In the genomic region with DNA sequence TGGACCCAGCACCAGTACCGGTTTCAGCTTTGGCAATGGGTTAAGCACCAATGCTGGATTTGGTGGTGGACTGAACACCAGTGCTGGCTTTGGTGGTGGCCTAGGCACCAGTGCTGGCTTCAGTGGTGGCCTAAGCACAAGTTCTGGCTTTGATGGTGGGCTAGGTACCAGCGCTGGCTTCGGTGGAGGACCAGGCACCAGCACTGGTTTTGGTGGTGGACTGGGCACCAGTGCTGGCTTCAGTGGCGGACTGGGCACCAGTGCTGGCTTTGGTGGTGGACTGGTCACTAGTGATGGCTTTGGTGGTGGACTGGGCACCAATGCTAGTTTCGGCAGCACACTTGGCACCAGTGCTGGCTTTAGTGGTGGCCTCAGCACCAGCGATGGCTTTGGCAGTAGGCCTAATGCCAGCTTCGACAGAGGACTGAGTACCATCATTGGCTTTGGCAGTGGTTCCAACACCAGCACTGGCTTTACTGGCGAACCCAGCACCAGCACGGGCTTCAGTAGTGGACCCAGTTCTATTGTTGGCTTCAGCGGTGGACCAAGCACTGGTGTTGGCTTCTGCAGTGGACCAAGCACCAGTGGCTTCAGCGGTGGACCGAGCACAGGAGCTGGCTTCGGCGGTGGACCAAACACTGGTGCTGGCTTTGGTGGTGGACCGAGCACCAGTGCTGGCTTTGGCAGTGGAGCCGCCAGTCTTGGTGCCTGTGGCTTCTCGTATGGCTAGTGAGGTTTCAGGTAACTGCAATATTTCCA, we compare ENCODE assay signal across 27 cellular contexts.
"Had no signal": no experiment of that assay in that cellular context is flagged by ENCODE, and none has a peak within 500 bp of the region (broad histone marks: within the 10 kb centered on the region; RNA-seq: fewer than 3 reads in every experiment).

No MANE protein-coding gene starts in this region.

- H3K36me3 ChIP-seq: adrenal gland, colonic mucosa, gastrocnemius medialis had no signal

- H3K9me3 ChIP-seq: adrenal gland, body of pancreas, colonic mucosa, esophagus muscularis mucosa, gastrocnemius medialis had no signal

- H3K4me1 ChIP-seq: adrenal gland, body of pancreas, colonic mucosa, esophagus muscularis mucosa, foreskin keratinocyte, gastrocnemius medialis had no signal

- H3K9me3 Mint-ChIP-seq: activated CD8-positive, alpha-beta T cell treated with anti-CD3 and anti-CD28 coated beads for 36 hours; activated T-cell treated with anti-CD3 and anti-CD28 coated beads, Interleukin-2, amount 50 U/mL, for 4 hours; activated T-helper 17 cell treated with anti-CD3 and anti-CD28 coated beads, Interleukin-2, amount 50 U/mL, for 72 hours; effector memory CD8-positive, alpha-beta T cell; WTC11 had no signal

- DNase-seq: activated CD4-positive, alpha-beta T cell treated with anti-CD3 and anti-CD28 coated beads for 48 hours; activated CD4-positive, alpha-beta T cell treated with anti-CD3 and anti-CD28 coated beads, Interleukin-2, amount 50 U/mL, for 1 hour; activated CD4-positive, alpha-beta T cell treated with anti-CD3 and anti-CD28 coated beads, Interleukin-2, amount 50 U/mL, for 48 hours; activated CD8-positive, alpha-beta memory T cell treated with anti-CD3 and anti-CD28 coated beads for 24 hours; activated CD8-positive, alpha-beta T cell treated with anti-CD3 and anti-CD28 coated beads for 36 hours; activated effector memory CD4-positive, alpha-beta T cell treated with Interleukin-2 at 50 U/mL for 16 hours; activated gamma-delta T cell treated with Interleukin-2 at 50 U/mL for 16 hours; activated naive CD4-positive, alpha-beta T cell treated with anti-CD3 and anti-CD28 coated beads, Interleukin-2, amount 50 U/mL, for 16 hours; activated naive CD4-positive, alpha-beta T cell treated with Interleukin-2 at 50 U/mL for 16 hours; activated T-cell treated with anti-CD3 and anti-CD28 coated beads, Interleukin-2, amount 50 U/mL, for 4 hours; adrenal gland; amygdala; aorta; body of pancreas; central memory CD4-positive, alpha-beta T cell; cerebellar nuclear complex; colonic mucosa; effector memory CD8-positive, alpha-beta T cell; erythroblast; foreskin keratinocyte; gastrocnemius medialis; T-helper 2 cell had no signal

- H3K27ac ChIP-seq: adrenal gland, body of pancreas, colonic mucosa, esophagus muscularis mucosa, foreskin keratinocyte, gastrocnemius medialis had no signal

- H3K27me3 Mint-ChIP-seq: activated CD8-positive, alpha-beta T cell treated with anti-CD3 and anti-CD28 coated beads for 36 hours; activated naive CD8-positive, alpha-beta T cell; activated T-helper 17 cell treated with anti-CD3 and anti-CD28 coated beads, Interleukin-2, amount 50 U/mL, for 72 hours; effector memory CD8-positive, alpha-beta T cell had no signal

- H3K27me3 ChIP-seq: adrenal gland, body of pancreas, colonic mucosa, esophagus muscularis mucosa, foreskin keratinocyte, gastrocnemius medialis had no signal

- H3K4me1 Mint-ChIP-seq: activated T-helper 17 cell treated with anti-CD3 and anti-CD28 coated beads, Interleukin-2, amount 50 U/mL, for 72 hours; WTC11 had no signal

- H3K36me3 Mint-ChIP-seq: activated naive CD8-positive, alpha-beta T cell had no signal

- H3K4me3 Mint-ChIP-seq: activated CD8-positive, alpha-beta T cell treated with anti-CD3 and anti-CD28 coated beads for 36 hours; activated naive CD8-positive, alpha-beta T cell; activated T-cell treated with anti-CD3 and anti-CD28 coated beads, Interleukin-2, amount 50 U/mL, for 4 hours; activated T-helper 17 cell treated with anti-CD3 and anti-CD28 coated beads, Interleukin-2, amount 50 U/mL, for 72 hours; effector memory CD8-positive, alpha-beta T cell; WTC11 had no signal

- ATAC-seq: activated CD4-positive, CD25-positive, alpha-beta regulatory T cell treated with anti-CD3 and anti-CD28 coated beads, Interleukin-2, amount 50 U/mL, for 24 hours; activated CD8-positive, alpha-beta T cell treated with anti-CD3 and anti-CD28 coated beads for 36 hours; activated T-cell treated with anti-CD3 and anti-CD28 coated beads, Interleukin-2, amount 50 U/mL, for 4 hours; activated T-helper 17 cell treated with anti-CD3 and anti-CD28 coated beads, Interleukin-2, amount 50 U/mL, for 72 hours; body of pancreas; effector memory CD8-positive, alpha-beta T cell; foreskin keratinocyte; gastrocnemius medialis; WTC11 had no signal

- H3K27ac Mint-ChIP-seq: activated CD8-positive, alpha-beta T cell treated with anti-CD3 and anti-CD28 coated beads for 36 hours; activated naive CD8-positive, alpha-beta T cell; activated T-helper 17 cell treated with anti-CD3 and anti-CD28 coated beads, Interleukin-2, amount 50 U/mL, for 72 hours; effector memory CD8-positive, alpha-beta T cell; WTC11 had no signal

- H3K4me3 ChIP-seq: adrenal gland, body of pancreas, colonic mucosa, esophagus muscularis mucosa, gastrocnemius medialis had no signal
